9 cellular contexts compared by ENCODE assay signal in genomic region chr17:53012364-53012763, GRCh38.
"Had no signal": no experiment of that assay in that cellular context is flagged by ENCODE, and none has a peak within 500 bp of the region (broad histone marks: within the 10 kb centered on the region; RNA-seq: fewer than 3 reads in every experiment).

No MANE protein-coding gene starts in this region.

- H3K4me1 Mint-ChIP-seq: IgD-negative memory B cell had no signal

- H3K4me2 ChIP-seq: KMS-11 had no signal

- H3K9me3 ChIP-seq: HAP-1 had no signal

- H3K4me3 Mint-ChIP-seq: HFFc6, IgD-negative memory B cell had no signal

- H3K36me3 ChIP-seq: HAP-1 had no signal

- DNase-seq: GM23248, H7, HFFc6, KBM-7 had no signal

- H3K27ac ChIP-seq: GM23248, HL-60, KMS-11 had no signal

- H2AFZ ChIP-seq: GM23248 had no signal

- ATAC-seq: HCT116 had no signal

- H3K27ac Mint-ChIP-seq: HFFc6, IgD-negative memory B cell had no signal

- H3K36me3 Mint-ChIP-seq: IgD-negative memory B cell had no signal

- H3K9ac ChIP-seq: GM23248, KMS-11 had no signal

- H3K4me3 ChIP-seq: GM23248, HAP-1 had no signal

- H3K4me1 ChIP-seq: HAP-1 had no signal
